8 cellular contexts compared by ENCODE assay signal in genomic region chr19:39942508-39942825, GRCh38. TPM values are rescaled to one million over a fixed set of nuclear protein-coding genes. Genes with fewer than 3 reads are reported as not detected.
DNase-seq lines count a peak whose midpoint lies in the region; ATAC-seq and TF ChIP-seq lines count a peak whose summit lies in the region.
"Not testable (repeated sequence)": the region's sequence is repeated elsewhere in the genome, so short reads cannot be mapped to it uniquely, and the experiment has no call there.

No MANE protein-coding gene starts in this region.

- peak overlapping the region; percentile 31 for H3K4me2 ChIP-seq in hepatocyte

- peak overlapping the region; percentile 87 for H3K27ac ChIP-seq in CD4-positive, alpha-beta T cell (ENCODE audit: low read depth, low read length)
- H3K27ac ChIP-seq in Peyer's patch (peak overlapping the region; percentile 23 to 93 (median 84)), hepatocyte (peak overlapping the region; percentile 56)

- CTCF ChIA-PET in CD4-positive, alpha-beta T cell (lab: Charles Lee) = interaction anchor here (0.7 to 2.5 kb wide), 2 partner anchors 28 to 150 kb away, joined by 5 to 19 read pairs; partner anchors contain the start of gene PSMC4
- CTCF ChIA-PET in activated CD8-positive, alpha-beta T cell treated with anti-CD3 and anti-CD28 coated beads, Interleukin-2, amount 10 ng/mL, durations not matched to agents 7 days and 5 days (lab: Charles Lee) = interaction anchor here (0.6 to 9.2 kb wide), 5 partner anchors 11 to 150 kb away, joined by 3 to 133 read pairs (median 5); partner anchors contain the start of gene PSMC4

- H3K27ac Mint-ChIP-seq in CD4-positive, alpha-beta T cell = peak overlapping the region; percentile 86
- H3K27ac Mint-ChIP-seq in IgD-negative memory B cell (peak overlapping the region; percentile 15 to 87 (median 27)), nephron progenitor cell (peak overlapping the region; percentile 34)
- peak overlapping the region; percentile 89 for H3K27ac Mint-ChIP-seq in activated CD8-positive, alpha-beta T cell treated with anti-CD3 and anti-CD28 coated beads, Interleukin-2, amount 10 ng/mL, durations not matched to agents 7 days and 5 days
- H3K27ac Mint-ChIP-seq in activated naive CD8-positive, alpha-beta T cell treated with anti-CD3 and anti-CD28 coated beads, Interleukin-2, amount 50 U/mL, for 24 hours = peak overlapping the region; percentile 89
- peak overlapping the region; percentile 85 for H3K27ac Mint-ChIP-seq in stimulated activated naive CD8-positive, alpha-beta T cell treated with anti-CD3 and anti-CD28 coated beads, Interleukin-15, Interleukin-2, amounts not matched to agents 100 ng/mL and 50 ng/mL, for 24 hours

- H3K27me3 Mint-ChIP-seq in CD4-positive, alpha-beta T cell; IgD-negative memory B cell; activated CD8-positive, alpha-beta T cell treated with anti-CD3 and anti-CD28 coated beads, Interleukin-2, amount 10 ng/mL, durations not matched to agents 7 days and 5 days (ENCODE audit: low read depth); activated naive CD8-positive, alpha-beta T cell treated with anti-CD3 and anti-CD28 coated beads, Interleukin-2, amount 50 U/mL, for 24 hours; stimulated activated naive CD8-positive, alpha-beta T cell treated with anti-CD3 and anti-CD28 coated beads, Interleukin-15, Interleukin-2, amounts not matched to agents 100 ng/mL and 50 ng/mL, for 24 hours: not testable (repeated sequence)
- peaks cover 11% of the 10 kb centered on the region for H3K27me3 Mint-ChIP-seq in nephron progenitor cell (ENCODE audit: low read depth, poor library complexity)

- not testable (repeated sequence) for H3K9me2 ChIP-seq in hepatocyte (replicated peaks; ENCODE audit: insufficient read depth)

- H4K20me1 ChIP-seq in hepatocyte (ENCODE audit: insufficient read depth, poor library complexity, severe bottlenecking) = not testable (repeated sequence)

- not testable (repeated sequence) for H3K9me3 ChIP-seq in CD4-positive, alpha-beta T cell (ENCODE audit: control insufficient read depth, low read length); Peyer's patch; hepatocyte (ENCODE audit: low read depth)

- H3K4me1 Mint-ChIP-seq in CD4-positive, alpha-beta T cell (ENCODE audit: low read depth) = peaks cover 69% of the 10 kb centered on the region
- peaks cover 25 to 47% (median 44%) of the 10 kb centered on the region in 3 donors for H3K4me1 Mint-ChIP-seq in IgD-negative memory B cell
- H3K4me1 Mint-ChIP-seq in activated CD8-positive, alpha-beta T cell treated with anti-CD3 and anti-CD28 coated beads, Interleukin-2, amount 10 ng/mL, durations not matched to agents 7 days and 5 days (ENCODE audit: low read depth) = peaks cover 65% of the 10 kb centered on the region
- peaks cover 78% of the 10 kb centered on the region for H3K4me1 Mint-ChIP-seq in activated naive CD8-positive, alpha-beta T cell treated with anti-CD3 and anti-CD28 coated beads, Interleukin-2, amount 50 U/mL, for 24 hours
- H3K4me1 Mint-ChIP-seq in nephron progenitor cell = peaks cover 21% of the 10 kb centered on the region
- H3K4me1 Mint-ChIP-seq in stimulated activated naive CD8-positive, alpha-beta T cell treated with anti-CD3 and anti-CD28 coated beads, Interleukin-15, Interleukin-2, amounts not matched to agents 100 ng/mL and 50 ng/mL, for 24 hours (ENCODE audit: low read depth) = peaks cover 84% of the 10 kb centered on the region

- H3K27me3 ChIP-seq in CD4-positive, alpha-beta T cell (ENCODE audit: control insufficient read depth, insufficient read depth, low read length); Peyer's patch; hepatocyte: not testable (repeated sequence)

- intact Hi-C loops in CD4-positive, alpha-beta T cell (cut with DNase I, micrococcal nuclease) = not testable (repeated sequence)

- POLR2A ChIA-PET in CD4-positive, alpha-beta T cell (lab: Charles Lee) = interaction anchor here (1.1 to 10.4 kb wide), 8 partner anchors 11 to 113 kb away, joined by 3 to 172 read pairs (median 7); partner anchors contain the start of genes PSMC4 and ZNF780B
- POLR2A ChIA-PET in activated CD8-positive, alpha-beta T cell treated with anti-CD3 and anti-CD28 coated beads, Interleukin-2, amount 10 ng/mL, durations not matched to agents 7 days and 5 days (lab: Charles Lee) = interaction anchor here (1.2 to 2.0 kb wide), 3 partner anchors 11 to 28 kb away, joined by 3 to 31 read pairs (median 18); partner anchors contain the start of gene PSMC4

- H3K4me3 Mint-ChIP-seq in CD4-positive, alpha-beta T cell = peak overlapping the region; percentile 68
- peak overlapping the region in 3 of 4 donors; percentile 74 to 86 (median 85) for H3K4me3 Mint-ChIP-seq in IgD-negative memory B cell
- peak overlapping the region; percentile 59 for H3K4me3 Mint-ChIP-seq in activated CD8-positive, alpha-beta T cell treated with anti-CD3 and anti-CD28 coated beads, Interleukin-2, amount 10 ng/mL, durations not matched to agents 7 days and 5 days
- peak overlapping the region; percentile 72 for H3K4me3 Mint-ChIP-seq in activated naive CD8-positive, alpha-beta T cell treated with anti-CD3 and anti-CD28 coated beads, Interleukin-2, amount 50 U/mL, for 24 hours
- H3K4me3 Mint-ChIP-seq in nephron progenitor cell = not testable (repeated sequence)
- peak overlapping the region; percentile 80 for H3K4me3 Mint-ChIP-seq in stimulated activated naive CD8-positive, alpha-beta T cell treated with anti-CD3 and anti-CD28 coated beads, Interleukin-15, Interleukin-2, amounts not matched to agents 100 ng/mL and 50 ng/mL, for 24 hours

- H3K4me1 ChIP-seq in Peyer's patch (peaks cover 5 to 43% (median 20%) of the 10 kb centered on the region in 4 donors), hepatocyte (ENCODE audit: insufficient read depth) (peaks cover 27% of the 10 kb centered on the region)

- peaks cover 23% of the 10 kb centered on the region for H3K36me3 Mint-ChIP-seq in CD4-positive, alpha-beta T cell (ENCODE audit: low read depth)
- not testable (repeated sequence) for H3K36me3 Mint-ChIP-seq in IgD-negative memory B cell; activated naive CD8-positive, alpha-beta T cell treated with anti-CD3 and anti-CD28 coated beads, Interleukin-2, amount 50 U/mL, for 24 hours (ENCODE audit: low read depth); nephron progenitor cell (ENCODE audit: low read depth)
- peaks cover 35% of the 10 kb centered on the region for H3K36me3 Mint-ChIP-seq in activated CD8-positive, alpha-beta T cell treated with anti-CD3 and anti-CD28 coated beads, Interleukin-2, amount 10 ng/mL, durations not matched to agents 7 days and 5 days (ENCODE audit: low read depth)
- H3K36me3 Mint-ChIP-seq in stimulated activated naive CD8-positive, alpha-beta T cell treated with anti-CD3 and anti-CD28 coated beads, Interleukin-15, Interleukin-2, amounts not matched to agents 100 ng/mL and 50 ng/mL, for 24 hours (ENCODE audit: low read depth) = peaks cover 23% of the 10 kb centered on the region

- H3K9me3 Mint-ChIP-seq in CD4-positive, alpha-beta T cell; stimulated activated naive CD8-positive, alpha-beta T cell treated with anti-CD3 and anti-CD28 coated beads, Interleukin-15, Interleukin-2, amounts not matched to agents 100 ng/mL and 50 ng/mL, for 24 hours: not testable (repeated sequence)
- peaks cover 0 to 14% (median 4%) of the 10 kb centered on the region in 3 donors for H3K9me3 Mint-ChIP-seq in IgD-negative memory B cell
- H3K9me3 Mint-ChIP-seq in activated CD8-positive, alpha-beta T cell treated with anti-CD3 and anti-CD28 coated beads, Interleukin-2, amount 10 ng/mL, durations not matched to agents 7 days and 5 days (ENCODE audit: insufficient read depth) = peaks cover 19% of the 10 kb centered on the region
- peaks cover 14% of the 10 kb centered on the region for H3K9me3 Mint-ChIP-seq in activated naive CD8-positive, alpha-beta T cell treated with anti-CD3 and anti-CD28 coated beads, Interleukin-2, amount 50 U/mL, for 24 hours
- H3K9me3 Mint-ChIP-seq in nephron progenitor cell = peaks cover 20% of the 10 kb centered on the region

- not testable (repeated sequence) for DNase-seq in CD4-positive, alpha-beta T cell; Peyer's patch; activated CD8-positive, alpha-beta T cell treated with anti-CD3 and anti-CD28 coated beads, Interleukin-2, amount 10 ng/mL, durations not matched to agents 7 days and 5 days; activated naive CD8-positive, alpha-beta T cell treated with anti-CD3 and anti-CD28 coated beads, Interleukin-2, amount 50 U/mL, for 24 hours; hepatocyte (ENCODE audit: low spot score); nephron progenitor cell

- TF ChIP-seq CTCF in CD4-positive, alpha-beta T cell (IDR thresholded peaks at IDR 0.05); Peyer's patch (IDR thresholded peaks at IDR 0.05); hepatocyte (IDR thresholded peaks at IDR 0.05; ENCODE audit: poor library complexity); nephron progenitor cell (IDR thresholded peaks at IDR 0.05): not testable (repeated sequence)

- WGBS in hepatocyte (ENCODE audit: low lambda C conversion rate, missing lambda C conversion rate) = 79% methylated on average over 2 of the region's 2 CpGs

- not testable (repeated sequence) for H3K4me3 ChIP-seq in Peyer's patch, hepatocyte

- not testable (repeated sequence) for H3K79me2 ChIP-seq in hepatocyte

- not testable (repeated sequence) for TF ChIP-seq POLR2A in Peyer's patch (IDR thresholded peaks at IDR 0.05)

- not testable (repeated sequence) for H3K36me3 ChIP-seq in Peyer's patch; hepatocyte (replicated peaks; ENCODE audit: insufficient read depth, low read depth)

- ATAC-seq in CD4-positive, alpha-beta T cell (ENCODE audit: poor library complexity); activated CD8-positive, alpha-beta T cell treated with anti-CD3 and anti-CD28 coated beads, Interleukin-2, amount 10 ng/mL, durations not matched to agents 7 days and 5 days; activated naive CD8-positive, alpha-beta T cell treated with anti-CD3 and anti-CD28 coated beads, Interleukin-2, amount 50 U/mL, for 24 hours: not testable (repeated sequence)

- not testable (repeated sequence) for H2AFZ ChIP-seq in hepatocyte

RNA-seq across cellular contexts. Expression of gene FCGBP, which starts 8.0 kb away (rescaled TPM):
- total RNA-seq in CD4-positive, alpha-beta T cell = 10 to 100 TPM; 16.3 to 19.1 TPM
- polyA plus RNA-seq in IgD-negative memory B cell (0.25 TPM), hepatocyte (2.4 and 3.1 TPM in 2 replicates)
- total RNA-seq in Peyer's patch (1,000 to 10,000 TPM in 3 of 4 donors, 100 to 1,000 TPM in 1; 563 to 4,025 (median 1,224) TPM), hepatocyte (31.2 and 48.2 TPM in 2 replicates)
- 1 to 10 TPM; 5.8 to 6.2 TPM for total RNA-seq in activated CD8-positive, alpha-beta T cell treated with anti-CD3 and anti-CD28 coated beads, Interleukin-2, amount 10 ng/mL, durations not matched to agents 7 days and 5 days

RNA-seq across cellular contexts. Expression of gene PSMC4, which starts 28.5 kb away (rescaled TPM):
- 10 to 100 TPM; 61.3 to 67.4 TPM for total RNA-seq in CD4-positive, alpha-beta T cell
- 98.9 TPM for polyA plus RNA-seq in IgD-negative memory B cell
- total RNA-seq in Peyer's patch = 10 to 100 TPM; 74.4 to 97.9 (median 90.0) TPM
- total RNA-seq in activated CD8-positive, alpha-beta T cell treated with anti-CD3 and anti-CD28 coated beads, Interleukin-2, amount 10 ng/mL, durations not matched to agents 7 days and 5 days = 100 to 1,000 TPM; 120 to 121 TPM
- 81.5 and 85.4 TPM in 2 replicates for total RNA-seq in hepatocyte
- polyA plus RNA-seq in hepatocyte = 94.7 and 99.3 TPM in 2 replicates

RNA-seq across cellular contexts. Expression of gene ZNF546, which starts 54.4 kb away (rescaled TPM):
- 1 to 10 TPM; 2.4 to 3.8 TPM for total RNA-seq in CD4-positive, alpha-beta T cell
- polyA plus RNA-seq in IgD-negative memory B cell (3.6 TPM), hepatocyte (1.1 and 1.7 TPM in 2 replicates)
- total RNA-seq in Peyer's patch (1 to 10 TPM; 3.0 to 5.5 (median 4.8) TPM), hepatocyte (1.6 and 1.8 TPM in 2 replicates)
- 1 to 10 TPM; 4.9 to 5.2 TPM for total RNA-seq in activated CD8-positive, alpha-beta T cell treated with anti-CD3 and anti-CD28 coated beads, Interleukin-2, amount 10 ng/mL, durations not matched to agents 7 days and 5 days

Comparison
In these comparisons a context has a peak if more than half of its experiments do, and no peak if none do; other contexts are left out.
1. H3K27ac Mint-ChIP-seq: peak in every context shown above with its lines; median percentile 89 in activated CD8-positive, alpha-beta T cell treated with anti-CD3 and anti-CD28 coated beads, Interleukin-2, amount 10 ng/mL, durations not matched to agents 7 days and 5 days; 89 in activated naive CD8-positive, alpha-beta T cell treated with anti-CD3 and anti-CD28 coated beads, Interleukin-2, amount 50 U/mL, for 24 hours; 86 in CD4-positive, alpha-beta T cell; 85 in stimulated activated naive CD8-positive, alpha-beta T cell treated with anti-CD3 and anti-CD28 coated beads, Interleukin-15, Interleukin-2, amounts not matched to agents 100 ng/mL and 50 ng/mL, for 24 hours; 34 in nephron progenitor cell; 27 in IgD-negative memory B cell.
2. RNA of gene FCGBP, which starts 8.0 kb away (total RNA-seq): 563 to 4,025 TPM in Peyer's patch; 31.2 to 48.2 TPM in hepatocyte, 16.3 to 19.1 TPM in CD4-positive, alpha-beta T cell and 5.8 to 6.2 TPM in activated CD8-positive, alpha-beta T cell treated with anti-CD3 and anti-CD28 coated beads, Interleukin-2, amount 10 ng/mL, durations not matched to agents 7 days and 5 days; every median in the first group is over 10 times any median in the second.
3. Peak in every context shown above with its lines, with median percentiles within 50 percentile points of each other: H3K27ac ChIP-seq.